8 cellular contexts compared by ENCODE assay signal in genomic region chr6:45377555-45378323, GRCh38.
A peak's percentile ranks its signal among the peaks of the same experiment; 100 is the strongest.
DNase-seq lines count a peak whose midpoint lies in the region; ATAC-seq lines count a peak whose summit lies in the region.

SUPT3H (minus strand) TSS chr6:45377934.

- peak; percentile 93 for DNase-seq in AG08395 (ENCODE audit: low spot score)
- DNase-seq in NCI-H2227 (lab: John Stamatoyannopoulos, UW; ENCODE audit: unreplicated experiment), result peak; percentile 96
- peak; percentile 78 to 87 (median 84) for DNase-seq in activated CD4-positive, CD25-positive, alpha-beta regulatory T cell (lab: John Stamatoyannopoulos, UW)
- DNase-seq in caudate nucleus (lab: John Stamatoyannopoulos, UW), result peak in 60 of 61 donors; percentile 51 to 93 (median 84)
- DNase-seq in islet precursor cell, result peak; percentile 97
- DNase-seq in stimulated activated CD4-positive, alpha-beta T cell treated with anti-CD3 and anti-CD28 coated beads, Interleukin-12 subunit alpha, Interleukin-12 subunit beta, amount 100 ng/mL, for 4 hours, result peak; percentile 92

- H3K27ac ChIP-seq in caudate nucleus (ENCODE audit: low read depth, low read length), result peak within 1 kb of the TSS; percentile 98

- ATAC-seq in GM18870 (IDR thresholded peaks at IDR 0.05; ENCODE audit: unreplicated experiment), result peak; percentile 59
- ATAC-seq in HG03108 (IDR thresholded peaks at IDR 0.05; ENCODE audit: unreplicated experiment), result peak; percentile 94

Comparison
In these comparisons a context has a peak if more than half of its experiments do, and no peak if none do; other contexts are left out.
1. Peak in every context shown above with its lines: DNase-seq, ATAC-seq and H3K27ac ChIP-seq.